In genomic region chr6:49339096-49339495, GRCh38 we compare ENCODE assay signal across 1 cellular context.
A peak's percentile ranks its signal among the peaks of the same experiment; 100 is the strongest.
TF ChIP-seq lines count a peak whose summit lies in the region.

No MANE protein-coding gene starts in this region.

TF ChIP-seq in GM23338, 12 proteins besides CTCF, POLR2A, EP300 and RAD21:
- TF ChIP-seq ZNF462 (CRISPR knock-in tag; IDR thresholded peaks at IDR 0.05) (no peak), CREB1 (CRISPR knock-in tag; IDR thresholded peaks at IDR 0.05; ENCODE audit: low read depth) (peak; percentile 37; the same call in 1 of the 2 replicates), NANOG (IDR thresholded peaks at IDR 0.05; ENCODE audit: borderline replicate concordance) (peak; percentile 7; the same call in 1 of the 2 replicates), EZH2phosphoT487 (IDR thresholded peaks at IDR 0.05; ENCODE audit: unreplicated experiment) (no peak), ZNF114 (CRISPR knock-in tag; IDR thresholded peaks at IDR 0.05) (peak; percentile 73), REST (IDR thresholded peaks at IDR 0.05; ENCODE audit: unreplicated experiment) (no peak), JUNB (IDR thresholded peaks at IDR 0.05; ENCODE audit: unreplicated experiment) (no peak)
